ENCODE assay signal across 1 cellular context in the genomic region with DNA sequence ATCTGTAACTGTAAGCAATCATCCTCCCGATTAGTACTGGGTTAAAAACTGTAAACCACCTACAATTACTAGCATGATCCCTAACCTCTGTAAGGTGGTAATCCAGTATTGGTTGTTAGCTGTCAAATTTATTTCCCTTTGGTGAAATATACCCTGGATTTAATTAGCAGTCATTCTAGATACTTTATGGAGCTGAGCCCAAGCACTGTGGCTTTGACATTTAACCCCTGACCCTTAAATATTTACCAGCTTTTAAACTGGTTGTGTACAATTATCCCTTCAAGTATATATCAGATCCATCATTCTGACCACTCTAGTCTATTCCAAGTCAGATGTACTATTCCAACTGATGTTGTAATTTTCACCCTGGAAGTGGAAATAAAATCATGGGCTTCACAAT.
TF ChIP-seq lines count a peak whose summit lies in the region.

No MANE protein-coding gene starts in this region.

TF ChIP-seq in HEK293, 187 proteins besides CTCF, POLR2A, EP300 and RAD21 (continued from another document and continues in another):
- TF ChIP-seq, protein P1, sequence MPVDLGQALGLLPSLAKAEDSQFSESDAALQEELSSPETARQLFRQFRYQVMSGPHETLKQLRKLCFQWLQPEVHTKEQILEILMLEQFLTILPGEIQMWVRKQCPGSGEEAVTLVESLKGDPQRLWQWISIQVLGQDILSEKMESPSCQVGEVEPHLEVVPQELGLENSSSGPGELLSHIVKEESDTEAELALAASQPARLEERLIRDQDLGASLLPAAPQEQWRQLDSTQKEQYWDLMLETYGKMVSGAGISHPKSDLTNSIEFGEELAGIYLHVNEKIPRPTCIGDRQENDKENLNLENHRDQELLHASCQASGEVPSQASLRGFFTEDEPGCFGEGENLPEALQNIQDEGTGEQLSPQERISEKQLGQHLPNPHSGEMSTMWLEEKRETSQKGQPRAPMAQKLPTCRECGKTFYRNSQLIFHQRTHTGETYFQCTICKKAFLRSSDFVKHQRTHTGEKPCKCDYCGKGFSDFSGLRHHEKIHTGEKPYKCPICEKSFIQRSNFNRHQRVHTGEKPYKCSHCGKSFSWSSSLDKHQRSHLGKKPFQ (tag by site-specific recombination; IDR thresholded peaks at IDR 0.05): peak; percentile 60; the same call in 1 of the 2 replicates
- TF ChIP-seq ZNF404 (tag by site-specific recombination; IDR thresholded peaks at IDR 0.05) (no peak), ZNF660 (tag by site-specific recombination; IDR thresholded peaks at IDR 0.05) (no peak), WT1 (tag by site-specific recombination; IDR thresholded peaks at IDR 0.05) (peak; percentile 85), ZNF670 (tag by site-specific recombination; IDR thresholded peaks at IDR 0.05; ENCODE audit: low read depth) (no peak), ZFP37 (tag by site-specific recombination; IDR thresholded peaks at IDR 0.05) (no peak), SP7 (tag by site-specific recombination; IDR thresholded peaks at IDR 0.05) (peak; percentile 99), MYNN (tag by site-specific recombination; IDR thresholded peaks at IDR 0.05; ENCODE audit: borderline replicate concordance) (no peak), YY1 (tag by site-specific recombination; IDR thresholded peaks at IDR 0.05) (peak; percentile 35; the same call in 1 of the 2 replicates), ZNF133 (tag by site-specific recombination; IDR thresholded peaks at IDR 0.05) (no peak), ZNF791 (tag by site-specific recombination; IDR thresholded peaks at IDR 0.05) (no peak), ZNF366 (tag by site-specific recombination; conservative IDR thresholded peaks at IDR 0.05) (peak; percentile 75), ZNF114 (tag by site-specific recombination; IDR thresholded peaks at IDR 0.05) (no peak), ZNF157 (tag by site-specific recombination; IDR thresholded peaks at IDR 0.05) (no peak), KLF8 (tag by site-specific recombination; IDR thresholded peaks at IDR 0.05) (peak; percentile 61; the same call in 1 of the 2 replicates), ZNF548 (tag by site-specific recombination; IDR thresholded peaks at IDR 0.05) (no peak), ZBTB1 (tag by site-specific recombination; IDR thresholded peaks at IDR 0.05) (no peak), ZNF530 (tag by site-specific recombination; IDR thresholded peaks at IDR 0.05; ENCODE audit: low read depth) (no peak), ZBTB7A (tag by site-specific recombination; IDR thresholded peaks at IDR 0.05; ENCODE audit: low read depth) (no peak), ZNF561 (tag by site-specific recombination; IDR thresholded peaks at IDR 0.05; ENCODE audit: borderline replicate concordance) (0 out of 2 replicates have a peak, but pooled peaks have one; percentile 18), ZNF544 (tag by site-specific recombination; IDR thresholded peaks at IDR 0.05) (no peak), ZNF777 (tag by site-specific recombination; IDR thresholded peaks at IDR 0.05; ENCODE audit: borderline replicate concordance) (no peak), ZNF350 (tag by site-specific recombination; IDR thresholded peaks at IDR 0.05) (no peak), ZNF266 (tag by site-specific recombination; IDR thresholded peaks at IDR 0.05; ENCODE audit: low read depth) (no peak), FEZF1 (tag by site-specific recombination; IDR thresholded peaks at IDR 0.05) (peak; percentile 89), ZNF596 (tag by site-specific recombination; IDR thresholded peaks at IDR 0.05) (peak; percentile 70; the same call in 1 of the 2 replicates), ZNF621 (tag by site-specific recombination; IDR thresholded peaks at IDR 0.05) (no peak), BCL11B (tag by site-specific recombination; IDR thresholded peaks at IDR 0.05; ENCODE audit: low read depth) (no peak)
- TF ChIP-seq, protein P2, sequence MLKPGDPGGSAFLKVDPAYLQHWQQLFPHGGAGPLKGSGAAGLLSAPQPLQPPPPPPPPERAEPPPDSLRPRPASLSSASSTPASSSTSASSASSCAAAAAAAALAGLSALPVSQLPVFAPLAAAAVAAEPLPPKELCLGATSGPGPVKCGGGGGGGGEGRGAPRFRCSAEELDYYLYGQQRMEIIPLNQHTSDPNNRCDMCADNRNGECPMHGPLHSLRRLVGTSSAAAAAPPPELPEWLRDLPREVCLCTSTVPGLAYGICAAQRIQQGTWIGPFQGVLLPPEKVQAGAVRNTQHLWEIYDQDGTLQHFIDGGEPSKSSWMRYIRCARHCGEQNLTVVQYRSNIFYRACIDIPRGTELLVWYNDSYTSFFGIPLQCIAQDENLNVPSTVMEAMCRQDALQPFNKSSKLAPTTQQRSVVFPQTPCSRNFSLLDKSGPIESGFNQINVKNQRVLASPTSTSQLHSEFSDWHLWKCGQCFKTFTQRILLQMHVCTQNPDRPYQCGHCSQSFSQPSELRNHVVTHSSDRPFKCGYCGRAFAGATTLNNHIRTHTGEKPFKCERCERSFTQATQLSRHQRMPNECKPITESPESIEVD (tag by site-specific recombination; IDR thresholded peaks at IDR 0.05): peak; percentile 73
- TF ChIP-seq, protein P3, sequence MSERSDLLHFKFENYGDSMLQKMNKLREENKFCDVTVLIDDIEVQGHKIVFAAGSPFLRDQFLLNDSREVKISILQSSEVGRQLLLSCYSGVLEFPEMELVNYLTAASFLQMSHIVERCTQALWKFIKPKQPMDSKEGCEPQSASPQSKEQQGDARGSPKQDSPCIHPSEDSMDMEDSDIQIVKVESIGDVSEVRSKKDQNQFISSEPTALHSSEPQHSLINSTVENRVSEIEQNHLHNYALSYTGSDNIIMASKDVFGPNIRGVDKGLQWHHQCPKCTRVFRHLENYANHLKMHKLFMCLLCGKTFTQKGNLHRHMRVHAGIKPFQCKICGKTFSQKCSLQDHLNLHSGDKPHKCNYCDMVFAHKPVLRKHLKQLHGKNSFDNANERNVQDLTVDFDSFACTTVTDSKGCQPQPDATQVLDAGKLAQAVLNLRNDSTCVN (tag by site-specific recombination; optimal IDR thresholded peaks at IDR 0.05): no peak
- TF ChIP-seq, protein P4, sequence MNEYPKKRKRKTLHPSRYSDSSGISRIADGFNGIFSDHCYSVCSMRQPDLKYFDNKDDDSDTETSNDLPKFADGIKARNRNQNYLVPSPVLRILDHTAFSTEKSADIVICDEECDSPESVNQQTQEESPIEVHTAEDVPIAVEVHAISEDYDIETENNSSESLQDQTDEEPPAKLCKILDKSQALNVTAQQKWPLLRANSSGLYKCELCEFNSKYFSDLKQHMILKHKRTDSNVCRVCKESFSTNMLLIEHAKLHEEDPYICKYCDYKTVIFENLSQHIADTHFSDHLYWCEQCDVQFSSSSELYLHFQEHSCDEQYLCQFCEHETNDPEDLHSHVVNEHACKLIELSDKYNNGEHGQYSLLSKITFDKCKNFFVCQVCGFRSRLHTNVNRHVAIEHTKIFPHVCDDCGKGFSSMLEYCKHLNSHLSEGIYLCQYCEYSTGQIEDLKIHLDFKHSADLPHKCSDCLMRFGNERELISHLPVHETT (tag by site-specific recombination; IDR thresholded peaks at IDR 0.05): peak; percentile 54; the same call in 1 of the 2 replicates
- TF ChIP-seq, protein P5, sequence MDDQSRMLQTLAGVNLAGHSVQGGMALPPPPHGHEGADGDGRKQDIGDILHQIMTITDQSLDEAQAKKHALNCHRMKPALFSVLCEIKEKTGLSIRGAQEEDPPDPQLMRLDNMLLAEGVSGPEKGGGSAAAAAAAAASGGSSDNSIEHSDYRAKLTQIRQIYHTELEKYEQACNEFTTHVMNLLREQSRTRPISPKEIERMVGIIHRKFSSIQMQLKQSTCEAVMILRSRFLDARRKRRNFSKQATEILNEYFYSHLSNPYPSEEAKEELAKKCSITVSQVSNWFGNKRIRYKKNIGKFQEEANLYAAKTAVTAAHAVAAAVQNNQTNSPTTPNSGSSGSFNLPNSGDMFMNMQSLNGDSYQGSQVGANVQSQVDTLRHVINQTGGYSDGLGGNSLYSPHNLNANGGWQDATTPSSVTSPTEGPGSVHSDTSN (CRISPR knock-in tag; IDR thresholded peaks at IDR 0.05): no peak
- TF ChIP-seq, protein P6, sequence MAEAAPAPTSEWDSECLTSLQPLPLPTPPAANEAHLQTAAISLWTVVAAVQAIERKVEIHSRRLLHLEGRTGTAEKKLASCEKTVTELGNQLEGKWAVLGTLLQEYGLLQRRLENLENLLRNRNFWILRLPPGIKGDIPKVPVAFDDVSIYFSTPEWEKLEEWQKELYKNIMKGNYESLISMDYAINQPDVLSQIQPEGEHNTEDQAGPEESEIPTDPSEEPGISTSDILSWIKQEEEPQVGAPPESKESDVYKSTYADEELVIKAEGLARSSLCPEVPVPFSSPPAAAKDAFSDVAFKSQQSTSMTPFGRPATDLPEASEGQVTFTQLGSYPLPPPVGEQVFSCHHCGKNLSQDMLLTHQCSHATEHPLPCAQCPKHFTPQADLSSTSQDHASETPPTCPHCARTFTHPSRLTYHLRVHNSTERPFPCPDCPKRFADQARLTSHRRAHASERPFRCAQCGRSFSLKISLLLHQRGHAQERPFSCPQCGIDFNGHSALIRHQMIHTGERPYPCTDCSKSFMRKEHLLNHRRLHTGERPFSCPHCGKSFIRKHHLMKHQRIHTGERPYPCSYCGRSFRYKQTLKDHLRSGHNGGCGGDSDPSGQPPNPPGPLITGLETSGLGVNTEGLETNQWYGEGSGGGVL (tag by site-specific recombination; IDR thresholded peaks at IDR 0.05): no peak
- TF ChIP-seq, protein P7, sequence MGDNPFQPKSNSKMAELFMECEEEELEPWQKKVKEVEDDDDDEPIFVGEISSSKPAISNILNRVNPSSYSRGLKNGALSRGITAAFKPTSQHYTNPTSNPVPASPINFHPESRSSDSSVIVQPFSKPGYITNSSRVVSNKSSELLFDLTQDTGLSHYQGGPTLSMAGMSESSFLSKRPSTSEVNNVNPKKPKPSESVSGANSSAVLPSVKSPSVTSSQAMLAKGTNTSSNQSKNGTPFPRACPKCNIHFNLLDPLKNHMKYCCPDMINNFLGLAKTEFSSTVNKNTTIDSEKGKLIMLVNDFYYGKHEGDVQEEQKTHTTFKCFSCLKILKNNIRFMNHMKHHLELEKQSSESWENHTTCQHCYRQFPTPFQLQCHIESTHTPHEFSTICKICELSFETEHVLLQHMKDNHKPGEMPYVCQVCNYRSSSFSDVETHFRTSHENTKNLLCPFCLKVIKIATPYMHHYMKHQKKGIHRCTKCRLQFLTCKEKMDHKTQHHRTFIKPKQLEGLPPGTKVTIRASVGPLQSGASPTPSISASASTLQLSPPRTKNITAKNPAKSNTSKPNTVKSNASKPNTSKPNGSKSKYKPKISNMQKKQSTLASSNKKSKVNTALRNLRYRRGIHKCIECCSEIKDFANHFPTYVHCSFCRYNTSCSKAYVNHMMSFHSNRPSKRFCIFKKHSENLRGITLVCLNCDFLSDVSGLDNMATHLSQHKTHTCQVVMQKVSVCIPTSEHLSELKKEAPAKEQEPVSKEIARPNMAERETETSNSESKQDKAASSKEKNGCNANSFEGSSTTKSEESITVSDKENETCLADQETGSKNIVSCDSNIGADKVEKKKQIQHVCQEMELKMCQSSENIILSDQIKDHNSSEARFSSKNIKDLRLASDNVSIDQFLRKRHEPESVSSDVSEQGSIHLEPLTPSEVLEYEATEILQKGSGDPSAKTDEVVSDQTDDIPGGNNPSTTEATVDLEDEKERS (tag by site-specific recombination; IDR thresholded peaks at IDR 0.05): no peak
- TF ChIP-seq, protein P8, sequence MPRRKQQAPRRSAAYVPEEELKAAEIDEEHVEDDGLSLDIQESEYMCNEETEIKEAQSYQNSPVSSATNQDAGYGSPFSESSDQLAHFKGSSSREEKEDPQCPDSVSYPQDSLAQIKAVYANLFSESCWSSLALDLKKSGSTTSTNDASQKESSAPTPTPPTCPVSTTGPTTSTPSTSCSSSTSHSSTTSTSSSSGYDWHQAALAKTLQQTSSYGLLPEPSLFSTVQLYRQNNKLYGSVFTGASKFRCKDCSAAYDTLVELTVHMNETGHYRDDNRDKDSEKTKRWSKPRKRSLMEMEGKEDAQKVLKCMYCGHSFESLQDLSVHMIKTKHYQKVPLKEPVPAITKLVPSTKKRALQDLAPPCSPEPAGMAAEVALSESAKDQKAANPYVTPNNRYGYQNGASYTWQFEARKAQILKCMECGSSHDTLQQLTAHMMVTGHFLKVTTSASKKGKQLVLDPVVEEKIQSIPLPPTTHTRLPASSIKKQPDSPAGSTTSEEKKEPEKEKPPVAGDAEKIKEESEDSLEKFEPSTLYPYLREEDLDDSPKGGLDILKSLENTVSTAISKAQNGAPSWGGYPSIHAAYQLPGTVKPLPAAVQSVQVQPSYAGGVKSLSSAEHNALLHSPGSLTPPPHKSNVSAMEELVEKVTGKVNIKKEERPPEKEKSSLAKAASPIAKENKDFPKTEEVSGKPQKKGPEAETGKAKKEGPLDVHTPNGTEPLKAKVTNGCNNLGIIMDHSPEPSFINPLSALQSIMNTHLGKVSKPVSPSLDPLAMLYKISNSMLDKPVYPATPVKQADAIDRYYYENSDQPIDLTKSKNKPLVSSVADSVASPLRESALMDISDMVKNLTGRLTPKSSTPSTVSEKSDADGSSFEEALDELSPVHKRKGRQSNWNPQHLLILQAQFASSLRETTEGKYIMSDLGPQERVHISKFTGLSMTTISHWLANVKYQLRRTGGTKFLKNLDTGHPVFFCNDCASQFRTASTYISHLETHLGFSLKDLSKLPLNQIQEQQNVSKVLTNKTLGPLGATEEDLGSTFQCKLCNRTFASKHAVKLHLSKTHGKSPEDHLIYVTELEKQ (tag by site-specific recombination; IDR thresholded peaks at IDR 0.05; ENCODE audit: borderline replicate concordance): 0 out of 2 replicates have a peak, but pooled peaks have one; percentile 21
- TF ChIP-seq, protein P9, sequence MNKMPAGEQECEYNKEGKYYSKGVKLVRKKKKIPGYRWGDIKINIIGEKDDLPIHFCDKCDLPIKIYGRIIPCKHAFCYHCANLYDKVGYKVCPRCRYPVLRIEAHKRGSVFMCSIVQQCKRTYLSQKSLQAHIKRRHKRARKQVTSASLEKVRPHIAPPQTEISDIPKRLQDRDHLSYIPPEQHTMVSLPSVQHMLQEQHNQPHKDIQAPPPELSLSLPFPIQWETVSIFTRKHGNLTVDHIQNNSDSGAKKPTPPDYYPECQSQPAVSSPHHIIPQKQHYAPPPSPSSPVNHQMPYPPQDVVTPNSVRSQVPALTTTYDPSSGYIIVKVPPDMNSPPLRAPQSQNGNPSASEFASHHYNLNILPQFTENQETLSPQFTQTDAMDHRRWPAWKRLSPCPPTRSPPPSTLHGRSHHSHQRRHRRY (tag by site-specific recombination; IDR thresholded peaks at IDR 0.05): no peak
- TF ChIP-seq, protein P10, sequence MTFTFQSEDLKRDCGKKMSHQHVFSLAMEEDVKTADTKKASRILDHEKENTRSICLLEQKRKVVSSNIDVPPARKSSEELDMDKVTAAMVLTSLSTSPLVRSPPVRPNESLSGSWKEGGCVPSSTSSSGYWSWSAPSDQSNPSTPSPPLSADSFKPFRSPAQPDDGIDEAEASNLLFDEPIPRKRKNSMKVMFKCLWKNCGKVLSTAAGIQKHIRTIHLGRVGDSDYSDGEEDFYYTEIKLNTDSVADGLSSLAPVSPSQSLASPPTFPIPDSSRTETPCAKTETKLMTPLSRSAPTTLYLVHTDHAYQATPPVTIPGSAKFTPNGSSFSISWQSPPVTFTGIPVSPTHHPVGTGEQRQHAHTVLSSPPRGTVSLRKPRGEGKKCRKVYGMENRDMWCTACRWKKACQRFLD (tag by site-specific recombination; IDR thresholded peaks at IDR 0.05): no peak
